In genomic region chr14:68979021-68979721, GRCh38 we compare ENCODE assay signal across 8 cellular contexts. TPM values are rescaled to one million over a fixed set of nuclear protein-coding genes. Genes with fewer than 3 reads are reported as not detected.
DNase-seq lines count a peak whose midpoint lies in the region; ATAC-seq and TF ChIP-seq lines count a peak whose summit lies in the region.

Gene ACTN1 (minus strand): TSS chr14:68979302. CDS start chr14:68979056, 246 bp downstream.

- intact Hi-C loops in HCT116 (cut with micrococcal nuclease): loop anchor here (2.0 kb wide), 1 partner anchor 28 kb away; no protein-coding TSS in a partner anchor
- intact Hi-C loops in mammary epithelial cell (cut with micrococcal nuclease): loop anchor here (1.0 kb wide), 1 partner anchor 77 kb away; no protein-coding TSS in a partner anchor
- intact Hi-C loops in sigmoid colon (cut with DNase I): loop anchor here (2.0 kb wide), 2 partner anchors 40 to 110 kb away; no protein-coding TSS in a partner anchor

- peak in 13 of 14 donors; percentile 16 to 93 (median 75) for DNase-seq in C1 segment of cervical spinal cord (lab: John Stamatoyannopoulos, UW)
- DNase-seq in HCT116 (ENCODE audit: low read depth, low spot score): peak; percentile 89
- peak; percentile 94 for DNase-seq in NCI-H2196 (lab: John Stamatoyannopoulos, UW; ENCODE audit: unreplicated experiment)
- peak; percentile 92 for DNase-seq in WERI-Rb-1
- peak; percentile 98 for DNase-seq in mammary epithelial cell
- DNase-seq in sigmoid colon: peak; percentile 99

- dilution Hi-C loops in mammary epithelial cell (cut with HindIII; ENCODE audit: low sequenced_read_pairs): no loop called here

- H3K36me3 ChIP-seq in HCT116 (ENCODE audit: control insufficient read depth in 1 of 2, insufficient read depth in 2 of 2, low read length in 2 of 2): peaks cover 0 to 13% of the 10 kb centered on the region in 2 experiments; a peak in 1 of 4 replicates
- H3K36me3 ChIP-seq in WERI-Rb-1: no peaks in the 10 kb centered on the region
- H3K36me3 ChIP-seq in mammary epithelial cell (ENCODE audit: insufficient read depth, low read length): peaks cover 17% of the 10 kb centered on the region
- peaks cover 11% of the 10 kb centered on the region for H3K36me3 ChIP-seq in iPS-15b (ENCODE audit: control insufficient read depth, insufficient read depth, low read length)
- H3K36me3 ChIP-seq in sigmoid colon: peaks cover 0 to 8% (median 3%) of the 10 kb centered on the region in 4 donors

- TF ChIP-seq POLR2A in HCT116 (IDR thresholded peaks at IDR 0.05; ENCODE audit: borderline replicate concordance, extremely low read depth, insufficient read depth, insufficient read length) (peak; percentile 53), sigmoid colon (IDR thresholded peaks at IDR 0.05) (peak; percentile 87 to 88)

- H3K9ac ChIP-seq in HCT116 (ENCODE audit: low read length): peak within 1 kb of the TSS; percentile 87
- peak within 1 kb of the TSS; percentile 80 for H3K9ac ChIP-seq in mammary epithelial cell (ENCODE audit: insufficient read depth, low read length)
- H3K9ac ChIP-seq in iPS-15b (ENCODE audit: low read depth, low read length): peak within 1 kb of the TSS; percentile 94

- H3K27ac ChIP-seq in HCT116 (ENCODE audit: low read depth, low read length) (peak within 1 kb of the TSS; percentile 90), WERI-Rb-1 (peak within 1 kb of the TSS; percentile 75), mammary epithelial cell (ENCODE audit: insufficient read depth, low read depth, low read length) (peak within 1 kb of the TSS; percentile 85), sigmoid colon (peak within 1 kb of the TSS; percentile 98 to 100 (median 100))

- H3K4me2 ChIP-seq in HCT116 (ENCODE audit: low read length): peak within 1 kb of the TSS; percentile 94
- H3K4me2 ChIP-seq in mammary epithelial cell (ENCODE audit: insufficient read depth, low read depth, low read length): peak within 1 kb of the TSS; percentile 96

- BruUV-seq in HCT116 (replicated peaks; lab: Mats Ljungman, UMichigan) (no TSS peak), mammary epithelial cell (replicated peaks; lab: Mats Ljungman, UMichigan) (TSS peak; percentile 18)

- peak in 1 of 4 donors; percentile 56 for TF ChIP-seq EP300 in sigmoid colon (IDR thresholded peaks at IDR 0.05)

- RAD21 ChIA-PET in HCT116 (lab: Charles Lee; ENCODE audit: low non-redundant PET in 1 of 2, low total read pairs in 2 of 2, uncharacterized antibody in 2 of 2, unreplicated experiment in 2 of 2): no interaction called here

- H3K4me1 ChIP-seq in HCT116 (ENCODE audit: control insufficient read depth in 1 of 2, insufficient read depth in 2 of 2, low read length in 2 of 2) (peaks cover 16 to 25% of the 10 kb centered on the region in 2 experiments), mammary epithelial cell (ENCODE audit: insufficient read depth, low read length) (peaks cover 45% of the 10 kb centered on the region), iPS-15b (ENCODE audit: control insufficient read depth, insufficient read depth, low read length) (peaks cover 18% of the 10 kb centered on the region), sigmoid colon (peaks cover 0 to 70% (median 62%) of the 10 kb centered on the region in 4 donors)

- POLR2A ChIA-PET in HCT116 (lab: Charles Lee): interaction anchor here (0.6 to 0.9 kb wide), 3 partner anchors 26 to 481 kb away, joined by 3 to 4 read pairs (median 3); no protein-coding TSS in a partner anchor

- in situ Hi-C loops in mammary epithelial cell (cut with MboI; ENCODE audit: low sequenced_read_pairs in 2 of 2): no loop called here

- WGBS in mammary epithelial cell (ENCODE audit: low coverage, missing lambda C conversion rate): no CpG with 5 or more reads among the region's 68 CpGs
- 1% methylated on average over 68 of the region's 68 CpGs for WGBS in sigmoid colon, 2 donors

- CTCF ChIA-PET in HCT116 (lab: Charles Lee) (interaction anchor here (1.0 kb wide), 1 partner anchor 68 kb away, joined by 4 read pairs; no protein-coding TSS in a partner anchor), mammary epithelial cell (lab: Charles Lee; ENCODE audit: low non-redundant PET) (no interaction called here)

- no peak within 1 kb of the TSS for H2AFZ ChIP-seq in HCT116 (ENCODE audit: low read depth, low read length, poor library complexity, severe bottlenecking)
- peak within 1 kb of the TSS; percentile 77 for H2AFZ ChIP-seq in mammary epithelial cell (ENCODE audit: low read depth, low read length)

- H3K27me3 ChIP-seq in HCT116 (ENCODE audit: insufficient read depth, low read length): no peaks in the 10 kb centered on the region
- H3K27me3 ChIP-seq in WERI-Rb-1 (ENCODE audit: insufficient read depth, low read depth, severe bottlenecking): no peaks in the 10 kb centered on the region
- H3K27me3 ChIP-seq in mammary epithelial cell (ENCODE audit: insufficient read depth, low read length): no peaks in the 10 kb centered on the region
- H3K27me3 ChIP-seq in iPS-15b (ENCODE audit: control insufficient read depth, insufficient read depth, low read length): peaks cover 8% of the 10 kb centered on the region
- H3K27me3 ChIP-seq in sigmoid colon: no peaks in the 10 kb centered on the region

- TF ChIP-seq CTCF in HCT116 (IDR thresholded peaks at IDR 0.05 in 2 of 3, conservative IDR thresholded peaks at IDR 0.05 in 1 of 3; ENCODE audit: borderline replicate concordance in 1 of 3, insufficient read depth in 1 of 3, low read depth in 2 of 3, low read length in 2 of 3): no peak
- no peak for TF ChIP-seq CTCF in WERI-Rb-1 (IDR thresholded peaks at IDR 0.05; ENCODE audit: low read depth, low read length)
- no peak for TF ChIP-seq CTCF in mammary epithelial cell (conservative IDR thresholded peaks at IDR 0.05 in 1 of 2, IDR thresholded peaks at IDR 0.05 in 1 of 2; ENCODE audit: extremely low read depth in 1 of 2, insufficient read depth in 1 of 2, low read depth in 1 of 2, low read length in 2 of 2)
- TF ChIP-seq CTCF in sigmoid colon (IDR thresholded peaks at IDR 0.05): no peak

- H3K9me3 ChIP-seq in HCT116 (ENCODE audit: control insufficient read depth in 1 of 2, insufficient read depth in 1 of 2, low read depth in 1 of 2, low read length in 2 of 2) (no peaks in the 10 kb centered on the region), WERI-Rb-1 (ENCODE audit: severe bottlenecking) (no peaks in the 10 kb centered on the region), mammary epithelial cell (replicated peaks; ENCODE audit: insufficient read depth, low read length) (no peaks in the 10 kb centered on the region), iPS-15b (ENCODE audit: control insufficient read depth, insufficient read depth, low read length) (no peaks in the 10 kb centered on the region), sigmoid colon (no peaks in the 10 kb centered on the region)

- H3K79me2 ChIP-seq in HCT116 (ENCODE audit: insufficient read depth, low read length): peaks cover 44% of the 10 kb centered on the region
- H3K79me2 ChIP-seq in mammary epithelial cell (ENCODE audit: insufficient read depth, low read length): peaks cover 67% of the 10 kb centered on the region

- H3K9me2 ChIP-seq in HCT116 (ENCODE audit: insufficient read depth): no peaks in the 10 kb centered on the region

- no peaks in the 10 kb centered on the region for H4K20me1 ChIP-seq in HCT116 (ENCODE audit: insufficient read depth)
- H4K20me1 ChIP-seq in mammary epithelial cell (ENCODE audit: insufficient read depth, low read length): no peaks in the 10 kb centered on the region

- TF ChIP-seq RAD21 in HCT116 (IDR thresholded peaks at IDR 0.05; ENCODE audit: low read depth): no peak

- H3K4me3 ChIP-seq in HCT116 (replicated peaks in 1 of 2; ENCODE audit: low read depth in 1 of 2, low read length in 2 of 2): peak within 1 kb of the TSS; percentile 92 to 93
- H3K4me3 ChIP-seq in WERI-Rb-1 (ENCODE audit: low read depth, low read length): peak within 1 kb of the TSS; percentile 70
- peak within 1 kb of the TSS; percentile 86 to 96 (median 96) for H3K4me3 ChIP-seq in mammary epithelial cell (replicated peaks in 1 of 3; ENCODE audit: insufficient read depth in 1 of 3, low read depth in 2 of 3, low read length in 3 of 3)
- H3K4me3 ChIP-seq in iPS-15b (ENCODE audit: low read depth, low read length): peak within 1 kb of the TSS; percentile 93
- H3K4me3 ChIP-seq in sigmoid colon: peak within 1 kb of the TSS; percentile 85 to 100 (median 97)

- ATAC-seq in HCT116: peak; percentile 88
- no peak for ATAC-seq in HG02885 (IDR thresholded peaks at IDR 0.05; ENCODE audit: poor library complexity, unreplicated experiment)

TF ChIP-seq in HCT116, 20 proteins besides CTCF, POLR2A, EP300 and RAD21:
- TF ChIP-seq MAX (IDR thresholded peaks at IDR 0.05): 0 out of 2 replicates have a peak, but pooled peaks have one; percentile 26
- no peak for TF ChIP-seq ATF3 (IDR thresholded peaks at IDR 0.05)
- peak; percentile 87 for TF ChIP-seq SP1 (IDR thresholded peaks at IDR 0.05; ENCODE audit: low read depth)
- peak; percentile 90 for TF ChIP-seq EGR1 (IDR thresholded peaks at IDR 0.05; ENCODE audit: low read depth)
- peak; percentile 69; the same call in 1 of the 2 replicates for TF ChIP-seq SIN3A (IDR thresholded peaks at IDR 0.05; ENCODE audit: low read depth)
- no peak for TF ChIP-seq FOSL1 (IDR thresholded peaks at IDR 0.05; ENCODE audit: low read depth)
- TF ChIP-seq CBX3 (IDR thresholded peaks at IDR 0.05; ENCODE audit: low read depth): no peak
- no peak for TF ChIP-seq ELF1 (IDR thresholded peaks at IDR 0.05; ENCODE audit: borderline replicate concordance, low read depth)
- TF ChIP-seq POLR2AphosphoS5 (IDR thresholded peaks at IDR 0.05; ENCODE audit: low read depth, low read length): peak; percentile 83

RNA-seq across cellular contexts. Expression of gene ACTN1, which starts in this region (rescaled TPM):
- total RNA-seq in HCT116 (2021; ENCODE audit: unreplicated experiment) (123 TPM), mammary epithelial cell (1,000 to 10,000 TPM in 1 of 2 donors, 100 to 1,000 TPM in 1; 841 to 1,322 TPM), sigmoid colon (1,000 to 10,000 TPM in 1 of 4 donors, 100 to 1,000 TPM in 3; 372 to 1,069 (median 688) TPM)
- polyA plus RNA-seq in HCT116 (2012): 134 and 167 TPM in 2 replicates
- polyA plus RNA-seq in mammary epithelial cell (813 TPM), sigmoid colon (10 to 100 TPM; 20.1 to 98.1 (median 24.0) TPM)
- polyA minus RNA-seq in mammary epithelial cell: 1,325 TPM
